ENCODE assay signal across 8 cellular contexts in genomic region chr4:3531887-3532713, GRCh38. TPM values are rescaled to one million over a fixed set of nuclear protein-coding genes. Genes with fewer than 3 reads are reported as not detected.
DNase-seq lines count a peak whose midpoint lies in the region; ATAC-seq and TF ChIP-seq lines count a peak whose summit lies in the region.

TSS of gene LRPAP1 (minus strand) at chr4:3532422. CDS start at chr4:3532412, 10 bp downstream.

- H2AFZ ChIP-seq in Karpas-422 (ENCODE audit: low read length) = peak within 1 kb of the TSS; percentile 61; the same call in 1 of the 2 replicates

- no peaks in the 10 kb centered on the region for H3K9me3 ChIP-seq in Karpas-422 (ENCODE audit: low read length)

- no peaks in the 10 kb centered on the region for H3K36me3 ChIP-seq in Karpas-422 (ENCODE audit: insufficient read depth, low read length)

- H3K27me3 Mint-ChIP-seq in activated T-helper 17 cell treated with anti-CD3 and anti-CD28 coated beads, Interleukin-2, amount 50 U/mL, for 72 hours = peaks cover 4% of the 10 kb centered on the region
- H3K27me3 Mint-ChIP-seq in natural killer cell (ENCODE audit: low read depth in 2 of 2) = peaks cover 5 to 11% of the 10 kb centered on the region in 2 donors

- H3K9me2 ChIP-seq in Karpas-422 (replicated peaks; ENCODE audit: insufficient read depth, low read length) = no peaks in the 10 kb centered on the region

- peaks cover 24% of the 10 kb centered on the region; the same call in 1 of the 2 replicates for H4K20me1 ChIP-seq in Karpas-422 (ENCODE audit: insufficient read depth, low read depth, low read length)

- H3K27ac Mint-ChIP-seq in activated T-helper 17 cell treated with anti-CD3 and anti-CD28 coated beads, Interleukin-2, amount 50 U/mL, for 72 hours = peak within 1 kb of the TSS; percentile 96
- peak within 1 kb of the TSS; percentile 84 to 97 for H3K27ac Mint-ChIP-seq in natural killer cell

- H3K27me3 ChIP-seq in Karpas-422 (ENCODE audit: low read length) = no peaks in the 10 kb centered on the region

- H3K79me2 ChIP-seq in Karpas-422 (ENCODE audit: low read length) = peaks cover 46% of the 10 kb centered on the region

- TF ChIP-seq CTCF in natural killer cell (IDR thresholded peaks at IDR 0.05) = no peak

- H3K4me1 ChIP-seq in Karpas-422 (ENCODE audit: low read length) = peaks cover 43% of the 10 kb centered on the region

- H3K27ac ChIP-seq in Karpas-422 (ENCODE audit: low read length) = 0 out of 2 replicates have a peak within 1 kb of the TSS, but pooled peaks have one; percentile 13

- ATAC-seq in GM21737 (IDR thresholded peaks at IDR 0.05; ENCODE audit: unreplicated experiment) = peak; percentile 72
- peak; percentile 96 for ATAC-seq in activated T-helper 17 cell treated with anti-CD3 and anti-CD28 coated beads, Interleukin-2, amount 50 U/mL, for 72 hours (replicated peaks)
- ATAC-seq in natural killer cell = peak; percentile 94 to 97 (median 94)

- peaks cover 10% of the 10 kb centered on the region for H3K36me3 Mint-ChIP-seq in activated T-helper 17 cell treated with anti-CD3 and anti-CD28 coated beads, Interleukin-2, amount 50 U/mL, for 72 hours (ENCODE audit: low read depth)
- H3K36me3 Mint-ChIP-seq in natural killer cell = peaks cover 7% of the 10 kb centered on the region

- DNase-seq in DMS53 treated with DMSO at 0.1 percent for 48 hours (lab: John Stamatoyannopoulos, UW; ENCODE audit: unreplicated experiment) (peak; percentile 86), Karpas-422 (peak; percentile 96), RPMI7951 (ENCODE audit: low read depth) (peak; percentile 79), fibroblast of peridontal ligament (ENCODE audit: extremely low read depth) (peak; percentile 86), natural killer cell (peak; percentile 79)
- DNase-seq in stimulated activated naive CD4-positive, alpha-beta T cell treated with Interleukin-2 at 50 U/mL for 16 hours (lab: John Stamatoyannopoulos, UW) = peak; percentile 87

- H3K4me3 ChIP-seq in Karpas-422 (ENCODE audit: low read length) = peak within 1 kb of the TSS; percentile 75

- peak within 1 kb of the TSS; percentile 86 for H3K9ac ChIP-seq in Karpas-422 (ENCODE audit: low read length)

- peak within 1 kb of the TSS; percentile 82 for H3K4me2 ChIP-seq in Karpas-422 (ENCODE audit: low read depth, low read length, poor library complexity, severe bottlenecking)

- intact Hi-C loops in natural killer cell (cut with micrococcal nuclease) = no loop called here

- no peaks in the 10 kb centered on the region for H3K9me3 Mint-ChIP-seq in activated T-helper 17 cell treated with anti-CD3 and anti-CD28 coated beads, Interleukin-2, amount 50 U/mL, for 72 hours
- peaks cover 0 to 2% of the 10 kb centered on the region in 2 donors for H3K9me3 Mint-ChIP-seq in natural killer cell

- H3K4me3 Mint-ChIP-seq in activated T-helper 17 cell treated with anti-CD3 and anti-CD28 coated beads, Interleukin-2, amount 50 U/mL, for 72 hours = peak within 1 kb of the TSS; percentile 94
- peak within 1 kb of the TSS; percentile 100 for H3K4me3 Mint-ChIP-seq in natural killer cell

- H3K4me1 Mint-ChIP-seq in activated T-helper 17 cell treated with anti-CD3 and anti-CD28 coated beads, Interleukin-2, amount 50 U/mL, for 72 hours = peaks cover 10% of the 10 kb centered on the region
- H3K4me1 Mint-ChIP-seq in natural killer cell = peaks cover 22 to 46% of the 10 kb centered on the region in 2 donors

RNA-seq across cellular contexts. Expression of gene LRPAP1, which starts in this region (rescaled TPM):
- 15.3 and 57.2 TPM in 2 replicates for total RNA-seq in Karpas-422 (2014; rRNA removed; shearing (Covaris generic); ENCODE audit: low replicate concordance)
- 50.0 and 87.4 TPM in 2 replicates for total RNA-seq in RPMI7951 (2014; rRNA removed; shearing (Covaris generic))
- 10 to 100 TPM; 46.9 to 67.5 TPM for total RNA-seq in activated T-helper 17 cell treated with anti-CD3 and anti-CD28 coated beads, Interleukin-2, amount 50 U/mL, for 72 hours
- total RNA-seq in natural killer cell = 10 to 100 TPM; 85.4 to 93.4 (median 87.3) TPM

Comparison
In these comparisons a context has a peak if more than half of its experiments do, and no peak if none do; other contexts are left out.
1. Peak in every context shown above with its lines: DNase-seq, ATAC-seq, H3K4me3 ChIP-seq and H3K27ac ChIP-seq.